In the genomic region with DNA sequence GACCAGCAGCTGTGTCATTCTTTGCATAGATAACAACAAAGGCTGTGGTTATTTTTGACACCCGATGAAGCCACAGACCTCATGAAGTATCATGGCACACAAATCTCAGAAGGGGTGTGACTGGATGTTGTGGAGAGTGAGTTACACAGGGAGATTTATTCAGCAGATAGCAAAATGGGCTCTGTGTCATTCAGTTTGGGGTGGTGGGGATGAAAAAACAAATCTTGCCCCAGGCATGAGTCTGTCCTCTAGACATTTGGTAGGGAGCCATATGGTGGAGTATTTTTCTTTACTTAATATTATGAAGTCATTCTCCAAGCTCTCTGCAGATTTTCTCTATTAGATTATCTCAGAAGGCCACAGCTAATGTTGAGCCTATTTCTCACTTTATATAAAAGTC, we compare ENCODE assay signal across 18 cellular contexts.
A peak's percentile ranks its signal among the peaks of the same experiment; 100 is the strongest.
DNase-seq lines count a peak whose midpoint lies in the region; ATAC-seq and TF ChIP-seq lines count a peak whose summit lies in the region.
"Had no signal": no experiment of that assay in that cellular context is flagged by ENCODE, and none has a peak within 500 bp of the region (broad histone marks: within the 10 kb centered on the region; RNA-seq: fewer than 3 reads in every experiment).

No MANE protein-coding gene starts in this region.

- H4K91ac ChIP-seq in IMR-90 (ENCODE audit: insufficient read depth, low read depth, low read length) = no peak overlapping the region; the same call in 1 of the 2 replicates
- H4K91ac ChIP-seq in mesenchymal stem cell (ENCODE audit: low read length) = no peak overlapping the region

- intact Hi-C loops in IMR-90 (cut with micrococcal nuclease) = no loop called here
- intact Hi-C loops in heart left ventricle (cut with DNase I) = no loop called here
- intact Hi-C loops in activated CD8-positive, alpha-beta T cell treated with anti-CD3 and anti-CD28 coated beads for 36 hours (cut with micrococcal nuclease) = no loop called here

- H3K9ac ChIP-seq in IMR-90 (ENCODE audit: low read depth, low read length) (no peak overlapping the region), mesenchymal stem cell (ENCODE audit: low read length) (no peak overlapping the region)

- TF ChIP-seq CTCF in IMR-90 (conservative IDR thresholded peaks at IDR 0.05; ENCODE audit: low read depth, low read length) (no peak), heart left ventricle (IDR thresholded peaks at IDR 0.05) (no peak)
- TF ChIP-seq CTCF in activated CD8-positive, alpha-beta T cell treated with anti-CD3 and anti-CD28 coated beads for 36 hours (IDR thresholded peaks at IDR 0.05) = no peak

- H2AK5ac ChIP-seq in IMR-90 (ENCODE audit: low read depth, low read length) (no peak overlapping the region), mesenchymal stem cell (ENCODE audit: low read length, severe bottlenecking) (no peak overlapping the region)

- no peaks in the 10 kb centered on the region for H3K27me3 Mint-ChIP-seq in activated CD8-positive, alpha-beta T cell treated with anti-CD3 and anti-CD28 coated beads for 36 hours
- H3K27me3 Mint-ChIP-seq: activated naive CD8-positive, alpha-beta T cell treated with anti-CD3 and anti-CD28 coated beads, Interleukin-2, amount 50 U/mL, for 24 hours; naive thymus-derived CD8-positive, alpha-beta T cell had no signal

- H3K4ac ChIP-seq in IMR-90 (ENCODE audit: low read depth, low read length) (peak overlapping the region; percentile 14; the same call in 1 of the 2 replicates), mesenchymal stem cell (ENCODE audit: low read depth in 1 of 2, low read length in 2 of 2) (no peak overlapping the region)

- peak overlapping the region; percentile 30 for H2BK5ac ChIP-seq in IMR-90 (ENCODE audit: low read depth, low read length, poor library complexity, severe bottlenecking)
- no peak overlapping the region for H2BK5ac ChIP-seq in mesenchymal stem cell (ENCODE audit: low read depth, low read length, poor library complexity, severe bottlenecking)

- H3K4me1 Mint-ChIP-seq in activated CD8-positive, alpha-beta T cell treated with anti-CD3 and anti-CD28 coated beads for 36 hours (ENCODE audit: low read depth) = no peaks in the 10 kb centered on the region

- peak overlapping the region; percentile 75; the same call in 1 of the 2 replicates for H2BK20ac ChIP-seq in IMR-90 (ENCODE audit: low read depth, low read length)

- no peak for TF ChIP-seq POLR2A in IMR-90 (IDR thresholded peaks at IDR 0.05; ENCODE audit: low read depth, low read length)
- TF ChIP-seq POLR2A in heart left ventricle (IDR thresholded peaks at IDR 0.05) = no peak

- H3K27ac Mint-ChIP-seq in activated CD8-positive, alpha-beta T cell treated with anti-CD3 and anti-CD28 coated beads for 36 hours = no peak overlapping the region
- H3K27ac Mint-ChIP-seq: activated naive CD8-positive, alpha-beta T cell treated with anti-CD3 and anti-CD28 coated beads, Interleukin-2, amount 50 U/mL, for 24 hours; naive thymus-derived CD8-positive, alpha-beta T cell had no signal

- in situ Hi-C loops in IMR-90 (cut with MboI; ENCODE audit: low sequenced_read_pairs) = no loop called here

- H3K27ac ChIP-seq in IMR-90 (ENCODE audit: insufficient read depth, low read length) (no peak overlapping the region), mesenchymal stem cell (ENCODE audit: low read length, poor library complexity, severe bottlenecking) (no peak overlapping the region), heart left ventricle (no peak overlapping the region)
- H3K27ac ChIP-seq: left ventricle myocardium inferior, thyroid gland had no signal

- H3K9me3 ChIP-seq in IMR-90 (ENCODE audit: control insufficient read depth, insufficient read depth, low read length) = no peaks in the 10 kb centered on the region
- no peaks in the 10 kb centered on the region for H3K9me3 ChIP-seq in mesenchymal stem cell (ENCODE audit: control insufficient read depth, low read length)
- H3K9me3 ChIP-seq in heart left ventricle = no peaks in the 10 kb centered on the region
- H3K9me3 ChIP-seq: left ventricle myocardium inferior, thyroid gland had no signal

- H3K4me2 ChIP-seq in IMR-90 (ENCODE audit: low read depth, low read length) = no peak overlapping the region
- no peak overlapping the region for H3K4me2 ChIP-seq in mesenchymal stem cell (ENCODE audit: low read length, poor library complexity, severe bottlenecking)

- peaks cover 7% of the 10 kb centered on the region for H3K9me1 ChIP-seq in IMR-90 (ENCODE audit: insufficient read depth, low read length)

- H3K23ac ChIP-seq in IMR-90 (ENCODE audit: low read depth, low read length) = no peak overlapping the region
- no peak overlapping the region for H3K23ac ChIP-seq in mesenchymal stem cell (ENCODE audit: low read length in 2 of 2)

- no peak overlapping the region for H3K4me3 Mint-ChIP-seq in activated CD8-positive, alpha-beta T cell treated with anti-CD3 and anti-CD28 coated beads for 36 hours
- H3K4me3 Mint-ChIP-seq: activated naive CD8-positive, alpha-beta T cell treated with anti-CD3 and anti-CD28 coated beads, Interleukin-2, amount 50 U/mL, for 24 hours; activated T-cell treated with anti-CD3 and anti-CD28 coated beads, Interleukin-2, amount 50 U/mL, for 4 hours; naive thymus-derived CD8-positive, alpha-beta T cell had no signal

- no peaks in the 10 kb centered on the region for H3K27me3 ChIP-seq in IMR-90 (ENCODE audit: control insufficient read depth, insufficient read depth, low read length)
- no peaks in the 10 kb centered on the region for H3K27me3 ChIP-seq in mesenchymal stem cell (ENCODE audit: control insufficient read depth in 1 of 2, insufficient read depth in 1 of 2, low read length in 2 of 2)
- no peaks in the 10 kb centered on the region for H3K27me3 ChIP-seq in heart left ventricle
- H3K27me3 ChIP-seq: thyroid gland had no signal

- BruUV-seq in IMR-90 (replicated peaks; lab: Mats Ljungman, UMichigan) = no TSS peak

- peak overlapping the region; percentile 25; the same call in 1 of the 2 replicates for H3K18ac ChIP-seq in IMR-90 (ENCODE audit: low read depth, low read length)
- H3K18ac ChIP-seq in mesenchymal stem cell (ENCODE audit: low read depth in 1 of 2, low read length in 2 of 2) = no peak overlapping the region

- H3K79me1 ChIP-seq in IMR-90 (ENCODE audit: low read depth in 1 of 2, low read length in 2 of 2) = no peaks in the 10 kb centered on the region
- no peaks in the 10 kb centered on the region for H3K79me1 ChIP-seq in mesenchymal stem cell (replicated peaks; ENCODE audit: low read length, poor library complexity, severe bottlenecking)

- no peak overlapping the region for H3K56ac ChIP-seq in IMR-90 (ENCODE audit: extremely low read depth, insufficient read depth, low read length)

- no peaks in the 10 kb centered on the region for H3K36me3 Mint-ChIP-seq in activated CD8-positive, alpha-beta T cell treated with anti-CD3 and anti-CD28 coated beads for 36 hours (ENCODE audit: low read depth)
- H3K36me3 Mint-ChIP-seq: naive thymus-derived CD8-positive, alpha-beta T cell had no signal

- H2BK15ac ChIP-seq in IMR-90 (ENCODE audit: low read depth, low read length) = peak overlapping the region; percentile 47; the same call in 1 of the 3 replicates
- no peak overlapping the region for H2BK15ac ChIP-seq in mesenchymal stem cell (ENCODE audit: low read depth, poor library complexity, severe bottlenecking)

- H3K36me3 ChIP-seq in IMR-90 (ENCODE audit: control insufficient read depth, insufficient read depth, low read length) (no peaks in the 10 kb centered on the region), mesenchymal stem cell (ENCODE audit: control insufficient read depth in 1 of 2, insufficient read depth in 2 of 2, low read depth in 1 of 2, low read length in 2 of 2) (no peaks in the 10 kb centered on the region), heart left ventricle (no peaks in the 10 kb centered on the region)
- H3K36me3 ChIP-seq: left ventricle myocardium inferior, thyroid gland had no signal

- dilution Hi-C loops in IMR-90 (cut with HindIII; ENCODE audit: low sequenced_read_pairs, unreplicated experiment) = no loop called here

- no peak for TF ChIP-seq RAD21 in IMR-90 (IDR thresholded peaks at IDR 0.05; ENCODE audit: low read length)

- H4K20me1 ChIP-seq in IMR-90 (ENCODE audit: insufficient read depth, low read length) = no peaks in the 10 kb centered on the region

- no CpG with 5 or more reads among the region's 1 CpG for whole genome bisulfite sequencing in IMR-90 (ENCODE audit: extremely low coverage in 2 of 2, insufficient read length in 1 of 2), 2 experiments
- 100% methylated on average over 1 of the region's 1 CpG for WGBS in mesenchymal stem cell
- WGBS in heart left ventricle, 4 donors = 39 to 47% (median 43%) methylated on average over 1 of the region's 1 CpG

- H2AFZ ChIP-seq in IMR-90 (replicated peaks; ENCODE audit: low read length, poor library complexity) (no peak overlapping the region), mesenchymal stem cell (ENCODE audit: low read depth, low read length) (no peak overlapping the region)

- H3K4me1 ChIP-seq in IMR-90 (ENCODE audit: control insufficient read depth, insufficient read depth, low read length) = peaks cover 11% of the 10 kb centered on the region
- H3K4me1 ChIP-seq in mesenchymal stem cell (ENCODE audit: control insufficient read depth, insufficient read depth, low read depth, low read length) = no peaks in the 10 kb centered on the region
- H3K4me1 ChIP-seq in heart left ventricle = peaks cover 0 to 11% (median 0%) of the 10 kb centered on the region in 12 donors
- H3K4me1 ChIP-seq: left ventricle myocardium inferior had no signal

- no peaks in the 10 kb centered on the region for H3K9me3 Mint-ChIP-seq in activated CD8-positive, alpha-beta T cell treated with anti-CD3 and anti-CD28 coated beads for 36 hours
- H3K9me3 Mint-ChIP-seq: activated T-cell treated with anti-CD3 and anti-CD28 coated beads, Interleukin-2, amount 50 U/mL, for 4 hours had no signal

- peak; percentile 52 for ATAC-seq in IMR-90 (ENCODE audit: low read depth)
- no peak for ATAC-seq in heart left ventricle
- ATAC-seq in activated CD8-positive, alpha-beta T cell treated with anti-CD3 and anti-CD28 coated beads for 36 hours = no peak
- ATAC-seq: activated naive CD8-positive, alpha-beta T cell treated with anti-CD3 and anti-CD28 coated beads, Interleukin-2, amount 50 U/mL, for 24 hours; activated T-cell treated with anti-CD3 and anti-CD28 coated beads, Interleukin-2, amount 50 U/mL, for 4 hours; naive thymus-derived CD8-positive, alpha-beta T cell had no signal

- H4K5ac ChIP-seq in IMR-90 (ENCODE audit: low read depth, low read length) = no peak overlapping the region

- DNase-seq in ELR (ENCODE audit: low read depth) = peak; percentile 73
- DNase-seq in IMR-90 = peak; percentile 68
- DNase-seq in astrocyte of the hippocampus (ENCODE audit: low read depth, low spot score) = peak; percentile 74
- no peak for DNase-seq in mesenchymal stem cell
- DNase-seq in DMS79 treated with DMSO at 0.1 percent for 48 hours (lab: John Stamatoyannopoulos, UW) = no peak
- no peak for DNase-seq in heart left ventricle
- DNase-seq in activated CD8-positive, alpha-beta T cell treated with anti-CD3 and anti-CD28 coated beads for 36 hours = no peak
- DNase-seq in stimulated activated CD4-positive, alpha-beta T cell treated with anti-CD3 and anti-CD28 coated beads, Interleukin-2, amount 100 ng/mL, for 24 hours = no peak
- DNase-seq: activated CD4-positive, alpha-beta T cell treated with anti-CD3 and anti-CD28 coated beads for 4 hours; activated naive CD8-positive, alpha-beta T cell treated with anti-CD3 and anti-CD28 coated beads, Interleukin-2, amount 50 U/mL, for 24 hours; activated T-cell treated with anti-CD3 and anti-CD28 coated beads, Interleukin-2, amount 50 U/mL, for 4 hours; C1 segment of cervical spinal cord; erythroblast; Kasumi-1; left ventricle myocardium inferior; naive thymus-derived CD8-positive, alpha-beta T cell; NCI-H2081; thyroid gland had no signal

- POLR2A ChIA-PET in IMR-90 (lab: Charles Lee; ENCODE audit: unreplicated experiment) = no interaction called here
- POLR2A ChIA-PET in activated CD8-positive, alpha-beta T cell treated with anti-CD3 and anti-CD28 coated beads for 36 hours (lab: Charles Lee) = no interaction called here

- H2BK12ac ChIP-seq in mesenchymal stem cell (ENCODE audit: low read length in 2 of 2) = no peak overlapping the region

- H4K8ac ChIP-seq in IMR-90 (ENCODE audit: low read depth in 2 of 2, low read length in 2 of 2) (no peak overlapping the region; a peak in 1 of 4 replicates), mesenchymal stem cell (ENCODE audit: low read length) (peak overlapping the region; percentile 21)

- H2BK120ac ChIP-seq in IMR-90 (ENCODE audit: low read depth, low read length) (peak overlapping the region; percentile 48; the same call in 1 of the 2 replicates), mesenchymal stem cell (ENCODE audit: low read depth, low read length) (no peak overlapping the region)

- no peak overlapping the region for H2AK9ac ChIP-seq in IMR-90 (replicated peaks; ENCODE audit: low read depth, low read length, poor library complexity)

- CTCF ChIA-PET in IMR-90 (lab: Yijun Ruan, JAX) = no interaction called here
- CTCF ChIA-PET in activated CD8-positive, alpha-beta T cell treated with anti-CD3 and anti-CD28 coated beads for 36 hours (lab: Charles Lee) = no interaction called here

- H3K14ac ChIP-seq in IMR-90 (replicated peaks; ENCODE audit: low read depth, low read length) = no peak overlapping the region
- no peak overlapping the region for H3K14ac ChIP-seq in mesenchymal stem cell (ENCODE audit: low read length in 2 of 2)

- H3K4me3 ChIP-seq in IMR-90 (ENCODE audit: insufficient read depth, low read depth, low read length) (no peak overlapping the region), mesenchymal stem cell (ENCODE audit: insufficient read depth in 1 of 2, low read depth in 1 of 2, low read length in 2 of 2) (no peak overlapping the region), heart left ventricle (no peak overlapping the region)
- H3K4me3 ChIP-seq: left ventricle myocardium inferior, thyroid gland had no signal

Comparison
In these comparisons a context has a peak if more than half of its experiments do, and no peak if none do; other contexts are left out.
1. DNase-seq: peak in ELR (single experiment), IMR-90 (single experiment) and astrocyte of the hippocampus (single experiment); none in mesenchymal stem cell (single experiment), DMS79 treated with DMSO at 0.1 percent for 48 hours (single experiment), heart left ventricle (0 of 5), activated CD8-positive, alpha-beta T cell treated with anti-CD3 and anti-CD28 coated beads for 36 hours (single experiment) and stimulated activated CD4-positive, alpha-beta T cell treated with anti-CD3 and anti-CD28 coated beads, Interleukin-2, amount 100 ng/mL, for 24 hours (0 of 2).